In the genomic region with DNA sequence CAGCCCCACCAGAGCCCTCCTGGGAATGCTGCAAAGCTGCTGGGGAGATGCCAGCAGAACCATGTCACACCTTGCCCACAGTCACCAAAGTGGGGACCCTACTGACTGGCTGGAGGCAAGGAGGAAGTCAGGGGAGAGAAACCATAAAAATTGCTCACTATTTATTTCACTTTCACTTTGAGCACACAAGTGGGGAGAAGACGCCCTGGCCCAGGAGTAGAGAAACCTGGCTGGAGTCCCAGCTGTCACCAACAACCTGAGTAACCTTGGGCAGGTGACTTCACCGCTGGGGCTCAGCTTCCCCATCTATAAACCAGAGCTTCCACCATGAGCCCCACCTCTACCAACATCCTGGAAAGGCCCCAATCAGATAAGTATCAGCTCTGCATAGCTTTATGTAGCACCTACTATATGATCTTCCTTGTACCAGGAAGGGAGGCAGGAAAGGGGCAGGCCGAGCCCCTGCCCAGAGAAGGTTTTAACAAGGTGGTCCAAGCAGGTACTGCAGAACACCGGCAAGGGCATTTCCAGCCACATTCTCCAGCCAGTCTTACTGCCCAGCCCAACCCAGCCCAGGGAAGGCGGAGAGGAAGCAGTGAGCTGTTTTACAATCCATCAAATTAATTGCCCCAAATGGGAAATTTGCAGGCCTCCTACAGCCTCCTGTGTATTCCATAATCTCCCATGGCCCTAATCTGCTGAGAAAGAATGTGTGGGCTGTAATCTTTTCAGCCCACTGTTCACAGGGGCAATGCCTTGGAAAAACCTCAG, we compare ENCODE assay signal across 8 cellular contexts. TPM values are rescaled to one million over a fixed set of nuclear protein-coding genes. Genes with fewer than 3 reads are reported as not detected.
A peak's percentile ranks its signal among the peaks of the same experiment; 100 is the strongest.
DNase-seq lines count a peak whose midpoint lies in the region; ATAC-seq lines count a peak whose summit lies in the region.

No MANE protein-coding gene starts in this region.

- peaks cover 32% of the 10 kb centered on the region for H3K4me1 Mint-ChIP-seq in activated CD8-positive, alpha-beta memory T cell treated with anti-CD3 and anti-CD28 coated beads, Interleukin-2, amount 10 ng/mL, durations not matched to agents 7 days and 5 days
- H3K4me1 Mint-ChIP-seq in stimulated activated memory B cell treated with anti-CD40 and anti-IgM and Interleukin-4, amounts not matched to agents 10 μg/mL and 1 μg/mL and 100 μg/mL, for 72 hours, result peaks cover 28% of the 10 kb centered on the region

- peak; percentile 37 for DNase-seq in ELF-1 (ENCODE audit: low read depth, low spot score)
- peak; percentile 82 for DNase-seq in activated CD8-positive, alpha-beta memory T cell treated with anti-CD3 and anti-CD28 coated beads, Interleukin-2, amount 10 ng/mL, durations not matched to agents 7 days and 5 days
- peak; percentile 64 for DNase-seq in left lobe of liver (ENCODE audit: low spot score)
- DNase-seq in NCI-H446 (lab: John Stamatoyannopoulos, UW), result no peak
- no peak for DNase-seq in NCI-H146 (lab: John Stamatoyannopoulos, UW)

- peak overlapping the region; percentile 39 for H3K27ac Mint-ChIP-seq in activated CD8-positive, alpha-beta memory T cell treated with anti-CD3 and anti-CD28 coated beads, Interleukin-2, amount 10 ng/mL, durations not matched to agents 7 days and 5 days
- H3K27ac Mint-ChIP-seq in stimulated activated memory B cell treated with anti-CD40 and anti-IgM and Interleukin-4, amounts not matched to agents 10 μg/mL and 1 μg/mL and 100 μg/mL, for 72 hours, result peak overlapping the region; percentile 64

- H3K9me3 Mint-ChIP-seq in activated CD8-positive, alpha-beta memory T cell treated with anti-CD3 and anti-CD28 coated beads, Interleukin-2, amount 10 ng/mL, durations not matched to agents 7 days and 5 days (ENCODE audit: low read depth), result no peaks in the 10 kb centered on the region
- no peaks in the 10 kb centered on the region for H3K9me3 Mint-ChIP-seq in stimulated activated memory B cell treated with anti-CD40 and anti-IgM and Interleukin-4, amounts not matched to agents 10 μg/mL and 1 μg/mL and 100 μg/mL, for 72 hours

- H3K4me3 Mint-ChIP-seq in activated CD8-positive, alpha-beta memory T cell treated with anti-CD3 and anti-CD28 coated beads, Interleukin-2, amount 10 ng/mL, durations not matched to agents 7 days and 5 days, result peak overlapping the region; percentile 15
- H3K4me3 Mint-ChIP-seq in stimulated activated memory B cell treated with anti-CD40 and anti-IgM and Interleukin-4, amounts not matched to agents 10 μg/mL and 1 μg/mL and 100 μg/mL, for 72 hours, result peak overlapping the region; percentile 19

- H3K27me3 Mint-ChIP-seq in activated CD8-positive, alpha-beta memory T cell treated with anti-CD3 and anti-CD28 coated beads, Interleukin-2, amount 10 ng/mL, durations not matched to agents 7 days and 5 days, result peaks cover 3% of the 10 kb centered on the region
- no peaks in the 10 kb centered on the region for H3K27me3 Mint-ChIP-seq in stimulated activated memory B cell treated with anti-CD40 and anti-IgM and Interleukin-4, amounts not matched to agents 10 μg/mL and 1 μg/mL and 100 μg/mL, for 72 hours

- no peaks in the 10 kb centered on the region for H3K36me3 Mint-ChIP-seq in activated CD8-positive, alpha-beta memory T cell treated with anti-CD3 and anti-CD28 coated beads, Interleukin-2, amount 10 ng/mL, durations not matched to agents 7 days and 5 days
- H3K36me3 Mint-ChIP-seq in stimulated activated memory B cell treated with anti-CD40 and anti-IgM and Interleukin-4, amounts not matched to agents 10 μg/mL and 1 μg/mL and 100 μg/mL, for 72 hours, result peaks cover 5% of the 10 kb centered on the region

- ATAC-seq in GM21367 (IDR thresholded peaks at IDR 0.05; ENCODE audit: unreplicated experiment), result peak; percentile 97
- ATAC-seq in HG03565 (IDR thresholded peaks at IDR 0.05; ENCODE audit: unreplicated experiment), result peak; percentile 95
- ATAC-seq in activated CD8-positive, alpha-beta memory T cell treated with anti-CD3 and anti-CD28 coated beads, Interleukin-2, amount 10 ng/mL, durations not matched to agents 7 days and 5 days, result peak; percentile 94
- ATAC-seq in left lobe of liver, result peak; percentile 75
- ATAC-seq in stimulated activated memory B cell treated with anti-CD40 and anti-IgM and Interleukin-4, amounts not matched to agents 10 μg/mL and 1 μg/mL and 100 μg/mL, for 72 hours, result peak; percentile 86

- CTCF ChIA-PET in activated CD8-positive, alpha-beta memory T cell treated with anti-CD3 and anti-CD28 coated beads, Interleukin-2, amount 10 ng/mL, durations not matched to agents 7 days and 5 days (lab: Charles Lee), result interaction anchor here (0.9 kb wide), 1 partner anchor 50 kb away, joined by 3 read pairs; no protein-coding TSS in a partner anchor

RNA-seq across cellular contexts. Expression of gene PLEKHA7, which starts 27.6 kb away (rescaled TPM):
- total RNA-seq in activated CD8-positive, alpha-beta memory T cell treated with anti-CD3 and anti-CD28 coated beads, Interleukin-2, amount 10 ng/mL, durations not matched to agents 7 days and 5 days, result 1 to 10 TPM; 1.1 to 9.7 TPM
- 25.8 TPM for total RNA-seq in left lobe of liver

Comparison
In these comparisons a context has a peak if more than half of its experiments do, and no peak if none do; other contexts are left out.
1. DNase-seq: peak in ELF-1 (single experiment), activated CD8-positive, alpha-beta memory T cell treated with anti-CD3 and anti-CD28 coated beads, Interleukin-2, amount 10 ng/mL, durations not matched to agents 7 days and 5 days (single experiment) and left lobe of liver (single experiment); none in NCI-H446 (0 of 2) and NCI-H146 (single experiment).
2. Peak in every context shown above with its lines, with median percentiles within 50 percentile points of each other: ATAC-seq.